1 cellular context compared by ENCODE assay signal in genomic region chr21:37228003-37228400, GRCh38.
TF ChIP-seq lines count a peak whose summit lies in the region.

No MANE protein-coding gene starts in this region.

TF ChIP-seq in K562, 482 proteins besides CTCF, POLR2A, EP300 and RAD21:
- peak; percentile 17; the same call in 1 of the 2 replicates for TF ChIP-seq POLR2G (IDR thresholded peaks at IDR 0.05; ENCODE audit: low read depth, low read length)
- no peak for TF ChIP-seq NCOA1 (IDR thresholded peaks at IDR 0.05; ENCODE audit: low read depth)
